35 cellular contexts compared by ENCODE assay signal in the genomic region with DNA sequence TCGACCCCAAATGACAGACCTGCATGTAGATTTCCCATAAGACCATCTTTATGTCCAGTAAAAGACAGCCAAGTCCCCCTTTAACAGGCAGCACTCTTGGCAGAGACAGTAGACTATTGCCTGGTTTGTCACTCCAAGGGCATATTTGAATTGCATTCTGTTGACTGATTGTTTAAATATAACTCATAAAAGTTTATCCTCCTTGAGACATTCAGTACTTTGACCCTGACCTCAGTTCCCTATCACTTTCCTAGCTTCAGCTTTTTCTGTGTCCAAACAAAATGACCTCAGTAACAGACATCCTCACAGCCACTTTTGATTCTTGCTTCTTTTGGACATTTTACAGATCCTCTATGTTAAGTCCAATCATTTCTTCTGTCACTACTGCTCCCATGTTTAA. TPM values are rescaled to one million over a fixed set of nuclear protein-coding genes. Genes with fewer than 3 reads are reported as not detected.
"Had no signal": no experiment of that assay in that cellular context is flagged by ENCODE, and none has a peak within 500 bp of the region (broad histone marks: within the 10 kb centered on the region; RNA-seq: fewer than 3 reads in every experiment).

No MANE protein-coding gene starts in this region.

- H3K27me3 ChIP-seq: gastroesophageal sphincter, sigmoid colon, spleen, testis, upper lobe of left lung had no signal

- H3K36me3 Mint-ChIP-seq: immature natural killer cell; memory B cell; naive thymus-derived CD4-positive, alpha-beta T cell; stimulated activated memory B cell treated with anti-CD40 and anti-IgM and Interleukin-4, amounts not matched to agents 10 μg/mL and 1 μg/mL and 100 μg/mL, for 72 hours had no signal

- H3K27ac ChIP-seq: epithelial cell of prostate, foreskin keratinocyte, gastroesophageal sphincter, heart left ventricle, psoas muscle, sigmoid colon, spleen, testis, tibial artery, upper lobe of left lung had no signal

- DNase-seq: central memory CD4-positive, alpha-beta T cell; foreskin keratinocyte; heart left ventricle; hypothalamus; immature natural killer cell; islet precursor cell; kidney glomerular epithelial cell; naive thymus-derived CD4-positive, alpha-beta T cell; nucleus accumbens; posterior cingulate gyrus; psoas muscle; right cardiac atrium; sigmoid colon; spleen; stimulated activated CD4-positive, alpha-beta T cell treated with anti-CD3 and anti-CD28 coated beads, Interleukin-4, amount 100 ng/mL, for 4 hours; stimulated activated naive CD8-positive, alpha-beta T cell treated with anti-CD3 and anti-CD28 coated beads, Interleukin-15, Interleukin-2, amounts not matched to agents 100 U/mL and 50 U/mL, for 24 hours; substantia nigra; testis; tibial artery; upper lobe of left lung had no signal

- H3K4me1 Mint-ChIP-seq: immature natural killer cell; memory B cell; naive thymus-derived CD4-positive, alpha-beta T cell; nephron; stimulated activated memory B cell treated with anti-CD40 and anti-IgM and Interleukin-4, amounts not matched to agents 10 μg/mL and 1 μg/mL and 100 μg/mL, for 72 hours had no signal

- H3K27ac Mint-ChIP-seq: immature natural killer cell; memory B cell; naive thymus-derived CD4-positive, alpha-beta T cell; nephron; stimulated activated memory B cell treated with anti-CD40 and anti-IgM and Interleukin-4, amounts not matched to agents 10 μg/mL and 1 μg/mL and 100 μg/mL, for 72 hours had no signal

- H3K9me3 ChIP-seq: gastroesophageal sphincter, heart left ventricle, psoas muscle, sigmoid colon, spleen, testis, tibial artery, upper lobe of left lung had no signal

- ATAC-seq: esophagus mucosa; foreskin keratinocyte; gastroesophageal sphincter; heart left ventricle; left lobe of liver; naive thymus-derived CD4-positive, alpha-beta T cell; psoas muscle; right cardiac atrium; stimulated activated memory B cell treated with anti-CD40 and anti-IgM and Interleukin-4, amounts not matched to agents 10 μg/mL and 1 μg/mL and 100 μg/mL, for 72 hours; stimulated activated naive CD8-positive, alpha-beta T cell treated with anti-CD3 and anti-CD28 coated beads, Interleukin-15, Interleukin-2, amounts not matched to agents 100 U/mL and 50 U/mL, for 24 hours had no signal

- H3K4me3 ChIP-seq: gastroesophageal sphincter, heart left ventricle, lung, psoas muscle, sigmoid colon, spleen, testis, tibial artery, upper lobe of left lung had no signal

- H3K4me3 Mint-ChIP-seq: immature natural killer cell; memory B cell; naive thymus-derived CD4-positive, alpha-beta T cell; nephron; stimulated activated memory B cell treated with anti-CD40 and anti-IgM and Interleukin-4, amounts not matched to agents 10 μg/mL and 1 μg/mL and 100 μg/mL, for 72 hours had no signal

- H3K9me3 Mint-ChIP-seq: immature natural killer cell; memory B cell; naive thymus-derived CD4-positive, alpha-beta T cell; nephron; stimulated activated memory B cell treated with anti-CD40 and anti-IgM and Interleukin-4, amounts not matched to agents 10 μg/mL and 1 μg/mL and 100 μg/mL, for 72 hours had no signal

- H3K36me3 ChIP-seq: gastroesophageal sphincter, heart left ventricle, sigmoid colon, spleen, tibial artery, upper lobe of left lung had no signal

- H3K4me1 ChIP-seq: foreskin keratinocyte, gastroesophageal sphincter, heart left ventricle, psoas muscle, sigmoid colon, spleen, testis, tibial artery, upper lobe of left lung had no signal

RNA-seq across cellular contexts. Expression of a gene that starts 51.1 kb away (rescaled TPM):
- total RNA-seq: dermis microvascular lymphatic vessel endothelial cell, left lobe of liver, osteocyte, psoas muscle, skeletal muscle tissue had no signal

RNA-seq across cellular contexts. Expression of a gene that starts 56.3 kb away (rescaled TPM):
- total RNA-seq: cerebellum; dermis microvascular lymphatic vessel endothelial cell; esophagus mucosa; foreskin keratinocyte; gastroesophageal sphincter; heart left ventricle; left lobe of liver; liver; lung; mononuclear cell; naive thymus-derived CD4-positive, alpha-beta T cell; osteocyte; psoas muscle; renal cortical epithelial cell; right cardiac atrium; sigmoid colon; skeletal muscle tissue; spleen; upper lobe of left lung had no signal
- polyA plus RNA-seq: foreskin keratinocyte; heart left ventricle; immature natural killer cell; liver; lung; naive thymus-derived CD4-positive, alpha-beta T cell; psoas muscle; right cardiac atrium; sigmoid colon; spleen had no signal
